14 cellular contexts compared by ENCODE assay signal in genomic region chr15:74779162-74779648, GRCh38. TPM values are rescaled to one million over a fixed set of nuclear protein-coding genes. Genes with fewer than 3 reads are reported as not detected.
DNase-seq lines count a peak whose midpoint lies in the region; ATAC-seq, FAIRE-seq and TF ChIP-seq lines count a peak whose summit lies in the region.
"Had no signal": no experiment of that assay in that cellular context is flagged by ENCODE, and none has a peak within 500 bp of the region (broad histone marks: within the 10 kb centered on the region; RNA-seq: fewer than 3 reads in every experiment).

No MANE protein-coding gene starts in this region.

- no peak for TF ChIP-seq POLR2A in GM12878 (IDR thresholded peaks at IDR 0.05; ENCODE audit: low read depth, low read length)

- no peak overlapping the region for H2BK5ac ChIP-seq in mesenchymal stem cell (ENCODE audit: low read depth, low read length, poor library complexity, severe bottlenecking)

- intact Hi-C loops in GM12878 (cut with micrococcal nuclease; ENCODE audit: unreplicated experiment) = no loop called here

- peak overlapping the region; percentile 64 to 97 (median 82) for H3K4me3 Mint-ChIP-seq in CD8-positive, alpha-beta memory T cell
- peak overlapping the region; percentile 52 for H3K4me3 Mint-ChIP-seq in neural crest cell

- H2BK12ac ChIP-seq in mesenchymal stem cell (ENCODE audit: low read length in 2 of 2) = no peak overlapping the region

- H3K18ac ChIP-seq in mesenchymal stem cell (ENCODE audit: low read depth in 1 of 2, low read length in 2 of 2) = no peak overlapping the region

- peaks cover 2% of the 10 kb centered on the region for H3K79me1 ChIP-seq in mesenchymal stem cell (replicated peaks; ENCODE audit: low read length, poor library complexity, severe bottlenecking)

- no peak for FAIRE-seq in GM12878 (lab: Jason Lieb, UNC)

- no peak overlapping the region for H4K8ac ChIP-seq in mesenchymal stem cell (ENCODE audit: low read length)

- DNase-seq in CD8-positive, alpha-beta memory T cell = peak in 1 of 5 donors; percentile 17
- DNase-seq in GM12878 (ENCODE audit: low read depth, low spot score) (no peak), neural crest cell (ENCODE audit: low read depth, low spot score) (no peak), mesenchymal stem cell (no peak)
- DNase-seq: activated CD4-positive, CD25-positive, alpha-beta regulatory T cell treated with anti-CD3 and anti-CD28 coated beads, Interleukin-2, amount 50 U/mL, for 72 hours; activated naive CD4-positive, alpha-beta T cell; Calu3; erythroblast; head of caudate nucleus had no signal

- peaks cover 0 to 20% (median 0%) of the 10 kb centered on the region in 3 donors for H3K36me3 Mint-ChIP-seq in CD8-positive, alpha-beta memory T cell
- H3K36me3 Mint-ChIP-seq in neural crest cell (ENCODE audit: low read depth) = no peaks in the 10 kb centered on the region

- H3K27me3 ChIP-seq in CD8-positive, alpha-beta memory T cell (ENCODE audit: insufficient read depth, low read length, poor library complexity, severe bottlenecking) = no peaks in the 10 kb centered on the region
- no peaks in the 10 kb centered on the region for H3K27me3 ChIP-seq in Loucy (ENCODE audit: insufficient read depth, low read length, poor library complexity, severe bottlenecking)
- no peaks in the 10 kb centered on the region for H3K27me3 ChIP-seq in GM12878 (replicated peaks in 1 of 2; ENCODE audit: control insufficient read depth in 2 of 2, insufficient read depth in 2 of 2, low read length in 1 of 2)
- H3K27me3 ChIP-seq in mesenchymal stem cell (ENCODE audit: control insufficient read depth in 1 of 2, insufficient read depth in 1 of 2, low read length in 2 of 2) = no peaks in the 10 kb centered on the region
- H3K27me3 ChIP-seq: right atrium auricular region had no signal

- no peak overlapping the region for H2AK5ac ChIP-seq in mesenchymal stem cell (ENCODE audit: low read length, severe bottlenecking)

- peaks cover 0 to 3% of the 10 kb centered on the region in 2 donors for H3K27me3 Mint-ChIP-seq in CD8-positive, alpha-beta memory T cell
- peaks cover 3% of the 10 kb centered on the region for H3K27me3 Mint-ChIP-seq in neural crest cell (ENCODE audit: low read depth)

- no TSS peak for BruUV-seq in GM12878 (replicated peaks; lab: Mats Ljungman, UMichigan)

- no peak overlapping the region for H3K27ac ChIP-seq in CD8-positive, alpha-beta memory T cell (ENCODE audit: low read depth, low read length)
- H3K27ac ChIP-seq in GM12878 (ENCODE audit: control insufficient read depth, insufficient read depth) (peak overlapping the region; percentile 96; the same call in 1 of the 2 replicates), mesenchymal stem cell (ENCODE audit: low read length, poor library complexity, severe bottlenecking) (no peak overlapping the region)

- no peaks in the 10 kb centered on the region for H3K9me2 ChIP-seq in Loucy (replicated peaks; ENCODE audit: low read depth, low read length)

- TF ChIP-seq EP300 in GM12878 (IDR thresholded peaks at IDR 0.05; ENCODE audit: borderline replicate concordance in 1 of 2, control insufficient read depth in 1 of 2, low read depth in 2 of 2, low read length in 2 of 2) = no peak

- H4K20me1 ChIP-seq in Loucy (ENCODE audit: insufficient read depth, low read length, poor library complexity, severe bottlenecking) (peaks cover 14% of the 10 kb centered on the region), GM12878 (ENCODE audit: control insufficient read depth, insufficient read depth) (no peaks in the 10 kb centered on the region)

- H3K4me3 ChIP-seq in CD8-positive, alpha-beta memory T cell (ENCODE audit: low read length) = no peak overlapping the region
- H3K4me3 ChIP-seq in Loucy (ENCODE audit: low read length, poor library complexity, severe bottlenecking) (no peak overlapping the region), GM12878 (no peak overlapping the region), mesenchymal stem cell (ENCODE audit: insufficient read depth in 1 of 2, low read depth in 1 of 2, low read length in 2 of 2) (no peak overlapping the region)
- H3K4me3 ChIP-seq: right atrium auricular region had no signal

- H4K91ac ChIP-seq in mesenchymal stem cell (ENCODE audit: low read length) = no peak overlapping the region

- ATAC-seq in GM12878 (no peak), SK-N-SH treated with all-trans-retinoic acid at 6 μM for 48 hours (no peak), HG03139 (IDR thresholded peaks at IDR 0.05; ENCODE audit: unreplicated experiment) (no peak)
- ATAC-seq: HCT116 had no signal

- peak overlapping the region; percentile 81 for H3K9ac ChIP-seq in Loucy (ENCODE audit: low read depth, low read length, poor library complexity, severe bottlenecking)
- H3K9ac ChIP-seq in GM12878 (ENCODE audit: control insufficient read depth, insufficient read depth, low read length) = no peak overlapping the region
- H3K9ac ChIP-seq in mesenchymal stem cell (ENCODE audit: low read length) = no peak overlapping the region

- TF ChIP-seq CTCF in Loucy (conservative IDR thresholded peaks at IDR 0.05; ENCODE audit: low read length) = no peak
- TF ChIP-seq CTCF in GM12878 (IDR thresholded peaks at IDR 0.05 in 2 of 3, conservative IDR thresholded peaks at IDR 0.05 in 1 of 3; ENCODE audit: control insufficient read depth in 2 of 3, extremely low read depth in 1 of 3, insufficient read depth in 1 of 3, low read depth in 3 of 3, low read length in 3 of 3) = no peak
- no peak for TF ChIP-seq CTCF in neural crest cell (conservative IDR thresholded peaks at IDR 0.05)

- H3K9me3 Mint-ChIP-seq in CD8-positive, alpha-beta memory T cell = no peaks in the 10 kb centered on the region
- no peaks in the 10 kb centered on the region for H3K9me3 Mint-ChIP-seq in neural crest cell

- H2AFZ ChIP-seq in Loucy (ENCODE audit: low read length) = no peak overlapping the region
- no peak overlapping the region for H2AFZ ChIP-seq in GM12878 (ENCODE audit: control insufficient read depth, low read depth, low read length)
- H2AFZ ChIP-seq in mesenchymal stem cell (ENCODE audit: low read depth, low read length) = no peak overlapping the region

- H3K27ac Mint-ChIP-seq in CD8-positive, alpha-beta memory T cell = peak overlapping the region; percentile 86 to 99 (median 98)
- peak overlapping the region; percentile 36 for H3K27ac Mint-ChIP-seq in neural crest cell (ENCODE audit: unreplicated experiment)

- no peak overlapping the region for H2BK120ac ChIP-seq in mesenchymal stem cell (ENCODE audit: low read depth, low read length)

- peaks cover 14% of the 10 kb centered on the region for H3F3A ChIP-seq in Loucy (ENCODE audit: low read depth)

- H3K4me2 ChIP-seq in Loucy (ENCODE audit: low read depth, low read length, poor library complexity, severe bottlenecking) = peak overlapping the region; percentile 93
- peak overlapping the region; percentile 11 for H3K4me2 ChIP-seq in GM12878 (ENCODE audit: control insufficient read depth, insufficient read depth)
- no peak overlapping the region for H3K4me2 ChIP-seq in mesenchymal stem cell (ENCODE audit: low read length, poor library complexity, severe bottlenecking)

- peaks cover 64 to 80% (median 69%) of the 10 kb centered on the region in 3 donors for H3K4me1 Mint-ChIP-seq in CD8-positive, alpha-beta memory T cell
- peaks cover 67% of the 10 kb centered on the region for H3K4me1 Mint-ChIP-seq in neural crest cell

- RAD21 ChIA-PET in GM12878 (lab: Charles Lee; ENCODE audit: unreplicated experiment) = interaction anchor here (0.9 to 25.2 kb wide), 6 partner anchors 0 to 394 kb away, joined by 3 to 1186 read pairs (median 6); partner anchors contain the start of gene CSK

- no peaks in the 10 kb centered on the region for H3K9me3 ChIP-seq in CD8-positive, alpha-beta memory T cell (ENCODE audit: low read length)
- H3K9me3 ChIP-seq in Loucy (ENCODE audit: insufficient read depth, low read depth, low read length) (no peaks in the 10 kb centered on the region), GM12878 (replicated peaks; ENCODE audit: control insufficient read depth, insufficient read depth, low read length) (no peaks in the 10 kb centered on the region), mesenchymal stem cell (ENCODE audit: control insufficient read depth, low read length) (no peaks in the 10 kb centered on the region)
- H3K9me3 ChIP-seq: right atrium auricular region had no signal

- CTCF ChIA-PET in CD8-positive, alpha-beta memory T cell (lab: Charles Lee) = interaction anchor here (1.1 to 18.5 kb wide), 7 partner anchors 9 to 171 kb away, joined by 4 to 1086 read pairs (median 19); no protein-coding TSS in a partner anchor
- CTCF ChIA-PET in GM12878 (lab: Yijun Ruan, JAX) = interaction anchor here (0.6 to 25.9 kb wide), 8 partner anchors 3 to 756 kb away, joined by 3 to 1288 read pairs (median 10); partner anchors contain the start of gene CSK

- POLR2A ChIA-PET in CD8-positive, alpha-beta memory T cell (lab: Charles Lee) = interaction anchor here (2.3 to 6.4 kb wide), 2 partner anchors 9 to 13 kb away, joined by 12 to 89 read pairs; no protein-coding TSS in a partner anchor
- POLR2A ChIA-PET in GM12878 (lab: Charles Lee) = interaction anchor here (0.7 to 17.5 kb wide), 7 partner anchors 10 to 395 kb away, joined by 3 to 602 read pairs (median 8); partner anchors contain the start of gene CSK

- no peak overlapping the region for H3K23ac ChIP-seq in mesenchymal stem cell (ENCODE audit: low read length in 2 of 2)

- no peaks in the 10 kb centered on the region for H3K36me3 ChIP-seq in CD8-positive, alpha-beta memory T cell (ENCODE audit: insufficient read depth, low read length)
- no peaks in the 10 kb centered on the region for H3K36me3 ChIP-seq in Loucy (ENCODE audit: insufficient read depth, low read length)
- H3K36me3 ChIP-seq in GM12878 (ENCODE audit: control insufficient read depth in 2 of 2, insufficient read depth in 2 of 2, low read length in 1 of 2) = no peaks in the 10 kb centered on the region; a peak in 1 of 4 replicates
- H3K36me3 ChIP-seq in mesenchymal stem cell (ENCODE audit: control insufficient read depth in 1 of 2, insufficient read depth in 2 of 2, low read depth in 1 of 2, low read length in 2 of 2) = no peaks in the 10 kb centered on the region
- H3K36me3 ChIP-seq: right atrium auricular region had no signal

- peaks cover 66% of the 10 kb centered on the region for H3K4me1 ChIP-seq in CD8-positive, alpha-beta memory T cell (ENCODE audit: insufficient read depth, low read length)
- H3K4me1 ChIP-seq in Loucy (ENCODE audit: insufficient read depth, low read length, poor library complexity, severe bottlenecking) (peaks cover 70% of the 10 kb centered on the region), GM12878 (ENCODE audit: control insufficient read depth, insufficient read depth, low read length) (peaks cover 73% of the 10 kb centered on the region), mesenchymal stem cell (ENCODE audit: control insufficient read depth, insufficient read depth, low read depth, low read length) (peaks cover 43% of the 10 kb centered on the region)

- in situ Hi-C loops in GM12878 (cut with MboI) = no loop called here

- 19% methylated on average over 7 of the region's 7 CpGs for WGBS in GM12878 (ENCODE audit: insufficient coverage, insufficient replicate concordance, low lambda C conversion rate, missing lambda C conversion rate)
- 83% methylated on average over 3 of the region's 7 CpGs for WGBS in mesenchymal stem cell

- no peak overlapping the region for H3K14ac ChIP-seq in mesenchymal stem cell (ENCODE audit: low read length in 2 of 2)

- SMC1A ChIA-PET in GM12878 (lab: Charles Lee; ENCODE audit: uncharacterized antibody, unreplicated experiment) = interaction anchor here (1.2 to 17.6 kb wide), 4 partner anchors 7 to 171 kb away, joined by 3 to 811 read pairs (median 56); partner anchors contain the start of gene FAM219B

- no peak overlapping the region for H2BK15ac ChIP-seq in mesenchymal stem cell (ENCODE audit: low read depth, poor library complexity, severe bottlenecking)

- H3K4ac ChIP-seq in mesenchymal stem cell (ENCODE audit: low read depth in 1 of 2, low read length in 2 of 2) = no peak overlapping the region

- H3K79me2 ChIP-seq in Loucy (ENCODE audit: insufficient read depth, low read length) = peaks cover 42% of the 10 kb centered on the region
- peaks cover 43% of the 10 kb centered on the region for H3K79me2 ChIP-seq in GM12878 (ENCODE audit: control insufficient read depth, insufficient read depth, low read length)

- no peak for TF ChIP-seq RAD21 in GM12878 (IDR thresholded peaks at IDR 0.05; ENCODE audit: insufficient read depth, low read depth, low read length)

RNA-seq across cellular contexts. Expression of gene CSK, which starts 2.7 kb away (rescaled TPM):
- 100 to 1,000 TPM; 288 to 294 TPM for total RNA-seq in CD8-positive, alpha-beta memory T cell
- polyA plus RNA-seq in CD8-positive, alpha-beta memory T cell = 154 TPM
- 239 and 258 TPM in 2 replicates for total RNA-seq in GM12878 (2013; cell fraction: nucleolus; rRNA removed)
- total RNA-seq in GM12878 (2014; rRNA removed) (70.9 and 77.3 TPM in 2 replicates), GM12878 (2014; rRNA removed; fragmentation: Illumina TruSeq; extraction: Trizol) (68.1 and 70.9 TPM in 2 replicates), GM12878 (2021) (313 and 327 TPM in 2 replicates), neural crest cell (107 and 109 TPM in 2 replicates)
- polyA plus RNA-seq in GM12878 (2011; ENCODE audit: low read depth) = 88.8 TPM
- polyA plus RNA-seq in GM12878 (2011; rRNA removed) (54.2 and 107 TPM in 2 replicates), GM12878 (2014; fragmentation: Illumina TruSeq; extraction: Trizol) (39.6 and 132 TPM in 2 replicates), GM12878 (2014; fragmentation: Nextera tagmentation; extraction: Ambion mirVana) (10 to 100 TPM in 1 of 2 experiments, 1 to 10 TPM in 1; 3.4 to 11.5 TPM), GM12878 (2014; rRNA removed) (134 and 172 TPM in 2 replicates), GM12878 (2016; fragmentation: Nextera tagmentation; extraction: Ambion mirVana) (10 to 100 TPM; 53.4 to 74.3 TPM)
- 137 and 141 TPM in 2 replicates for polyA plus RNA-seq in GM12878 (2011; cell fraction: cytosol; rRNA removed)
- 436 and 515 TPM in 2 replicates for polyA plus RNA-seq in GM12878 (2011; cell fraction: nucleus; rRNA removed)
- 170 and 175 TPM in 2 replicates for polyA plus RNA-seq in GM12878 (2012)
- 134 and 177 TPM in 2 replicates for polyA minus RNA-seq in GM12878 (2011; rRNA and poly(A)+ RNA removed)
- polyA minus RNA-seq in GM12878 (2011; cell fraction: cytosol; rRNA and poly(A)+ RNA removed) = 98.8 and 103 TPM in 2 replicates
- polyA minus RNA-seq in GM12878 (2011; cell fraction: nucleus; rRNA and poly(A)+ RNA removed) = 80.9 and 166 TPM in 2 replicates
- 35.8 TPM for polyA plus RNA-seq in mesenchymal stem cell (2013, experiment 1 of 2)
- polyA plus RNA-seq in mesenchymal stem cell (2013, experiment 2 of 2) = 38.5 TPM

RNA-seq across cellular contexts. Expression of gene CYP1A2, which starts 30.6 kb away (rescaled TPM):
- total RNA-seq in CD8-positive, alpha-beta memory T cell = not detected
- polyA plus RNA-seq in CD8-positive, alpha-beta memory T cell = not detected
- total RNA-seq in GM12878 (2013; cell fraction: nucleolus; rRNA removed) = not detected in 2 replicates
- total RNA-seq in GM12878 (2014; rRNA removed) = not detected in 2 replicates
- total RNA-seq in GM12878 (2014; rRNA removed; fragmentation: Illumina TruSeq; extraction: Trizol) = not detected in 2 replicates
- not detected in 2 replicates for total RNA-seq in GM12878 (2021)
- not detected for polyA plus RNA-seq in GM12878 (2011; ENCODE audit: low read depth)
- polyA plus RNA-seq in GM12878 (2011; rRNA removed) = 0.03 TPM in 1 of 2 replicates, not detected in the other
- polyA plus RNA-seq in GM12878 (2011; cell fraction: cytosol; rRNA removed) = not detected in 2 replicates
- polyA plus RNA-seq in GM12878 (2011; cell fraction: nucleus; rRNA removed) = not detected in 2 replicates
- not detected in 2 replicates for polyA plus RNA-seq in GM12878 (2012)
- not detected in 2 replicates for polyA plus RNA-seq in GM12878 (2014; fragmentation: Illumina TruSeq; extraction: Trizol)
- polyA plus RNA-seq in GM12878 (2014; fragmentation: Nextera tagmentation; extraction: Ambion mirVana) = not detected
- polyA plus RNA-seq in GM12878 (2014; rRNA removed) = not detected in 2 replicates
- polyA plus RNA-seq in GM12878 (2016; fragmentation: Nextera tagmentation; extraction: Ambion mirVana) = under 1 TPM; 0.05 to 0.09 TPM
- not detected in 2 replicates for polyA minus RNA-seq in GM12878 (2011; rRNA and poly(A)+ RNA removed)
- not detected in 2 replicates for polyA minus RNA-seq in GM12878 (2011; cell fraction: cytosol; rRNA and poly(A)+ RNA removed)
- polyA minus RNA-seq in GM12878 (2011; cell fraction: nucleus; rRNA and poly(A)+ RNA removed) = not detected in 2 replicates
- not detected in 2 replicates for total RNA-seq in neural crest cell
- polyA plus RNA-seq in mesenchymal stem cell (2013, experiment 1 of 2) = not detected
- polyA plus RNA-seq in mesenchymal stem cell (2013, experiment 2 of 2) = not detected
- total RNA-seq: Calu3, right atrium auricular region had no signal

RNA-seq across cellular contexts. Expression of gene LMAN1L, which starts 33.4 kb away (rescaled TPM):
- under 1 TPM in 1 of 2 experiments, not detected in 1; 0.27 TPM for total RNA-seq in CD8-positive, alpha-beta memory T cell
- polyA plus RNA-seq in CD8-positive, alpha-beta memory T cell = not detected
- total RNA-seq in GM12878 (2013; cell fraction: nucleolus; rRNA removed) = 0.47 and 0.61 TPM in 2 replicates
- total RNA-seq in GM12878 (2014; rRNA removed) (not detected in 2 replicates), GM12878 (2014; rRNA removed; fragmentation: Illumina TruSeq; extraction: Trizol) (not detected in 2 replicates), GM12878 (2021) (not detected in 2 replicates), neural crest cell (not detected in 2 replicates)
- polyA plus RNA-seq in GM12878 (2011; ENCODE audit: low read depth) = not detected
- polyA plus RNA-seq in GM12878 (2011; rRNA removed) (not detected in 2 replicates), GM12878 (2014; fragmentation: Illumina TruSeq; extraction: Trizol) (not detected in 2 replicates), GM12878 (2014; fragmentation: Nextera tagmentation; extraction: Ambion mirVana) (not detected), GM12878 (2014; rRNA removed) (not detected in 2 replicates), GM12878 (2016; fragmentation: Nextera tagmentation; extraction: Ambion mirVana) (not detected)
- not detected in 2 replicates for polyA plus RNA-seq in GM12878 (2011; cell fraction: cytosol; rRNA removed)
- polyA plus RNA-seq in GM12878 (2011; cell fraction: nucleus; rRNA removed) = 0.16 and 0.76 TPM in 2 replicates
- polyA plus RNA-seq in GM12878 (2012) = 0.20 and 0.32 TPM in 2 replicates
- polyA minus RNA-seq in GM12878 (2011; rRNA and poly(A)+ RNA removed) = 0.29 TPM in 1 of 2 replicates, not detected in the other
- not detected in 2 replicates for polyA minus RNA-seq in GM12878 (2011; cell fraction: cytosol; rRNA and poly(A)+ RNA removed)
- polyA minus RNA-seq in GM12878 (2011; cell fraction: nucleus; rRNA and poly(A)+ RNA removed) = not detected in 2 replicates
- polyA plus RNA-seq in mesenchymal stem cell (2013, experiment 1 of 2) = not detected
- polyA plus RNA-seq in mesenchymal stem cell (2013, experiment 2 of 2) = not detected

RNA-seq across cellular contexts. Expression of gene CPLX3, which starts 47.2 kb away (rescaled TPM):
- total RNA-seq in CD8-positive, alpha-beta memory T cell = not detected
- polyA plus RNA-seq in CD8-positive, alpha-beta memory T cell = not detected
- total RNA-seq in GM12878 (2013; cell fraction: nucleolus; rRNA removed) = not detected in 2 replicates
- 0.11 TPM in 1 of 2 replicates, not detected in the other for total RNA-seq in GM12878 (2014; rRNA removed)
- not detected in 2 replicates for total RNA-seq in GM12878 (2014; rRNA removed; fragmentation: Illumina TruSeq; extraction: Trizol)
- total RNA-seq in GM12878 (2021) = not detected in 2 replicates
- polyA plus RNA-seq in GM12878 (2011; ENCODE audit: low read depth) = not detected
- polyA plus RNA-seq in GM12878 (2011; rRNA removed) = not detected in 2 replicates
- polyA plus RNA-seq in GM12878 (2011; cell fraction: cytosol; rRNA removed) = not detected in 2 replicates
- polyA plus RNA-seq in GM12878 (2011; cell fraction: nucleus; rRNA removed) = 0.16 and 0.24 TPM in 2 replicates
- polyA plus RNA-seq in GM12878 (2012) = not detected in 2 replicates
- not detected in 2 replicates for polyA plus RNA-seq in GM12878 (2014; fragmentation: Illumina TruSeq; extraction: Trizol)
- polyA plus RNA-seq in GM12878 (2014; fragmentation: Nextera tagmentation; extraction: Ambion mirVana) = under 1 TPM in 1 of 2 experiments, not detected in 1; 0.02 TPM
- polyA plus RNA-seq in GM12878 (2014; rRNA removed) = 0.04 TPM in 1 of 2 replicates, not detected in the other
- not detected for polyA plus RNA-seq in GM12878 (2016; fragmentation: Nextera tagmentation; extraction: Ambion mirVana)
- not detected in 2 replicates for polyA minus RNA-seq in GM12878 (2011; rRNA and poly(A)+ RNA removed)
- not detected in 2 replicates for polyA minus RNA-seq in GM12878 (2011; cell fraction: cytosol; rRNA and poly(A)+ RNA removed)
- not detected in 2 replicates for polyA minus RNA-seq in GM12878 (2011; cell fraction: nucleus; rRNA and poly(A)+ RNA removed)
- not detected in 2 replicates for total RNA-seq in neural crest cell
- polyA plus RNA-seq in mesenchymal stem cell (2013, experiment 1 of 2) = not detected
- polyA plus RNA-seq in mesenchymal stem cell (2013, experiment 2 of 2) = not detected

RNA-seq across cellular contexts. Expression of gene CYP1A1, which starts 53.9 kb away (rescaled TPM):
- total RNA-seq in CD8-positive, alpha-beta memory T cell = 1 to 10 TPM; 2.4 to 2.6 TPM
- polyA plus RNA-seq in CD8-positive, alpha-beta memory T cell = 0.09 TPM
- total RNA-seq in GM12878 (2013; cell fraction: nucleolus; rRNA removed) = 0.37 and 0.65 TPM in 2 replicates
- total RNA-seq in GM12878 (2014; rRNA removed) = 0.28 TPM in 1 of 2 replicates, not detected in the other
- 0.09 TPM in 1 of 2 replicates, not detected in the other for total RNA-seq in GM12878 (2014; rRNA removed; fragmentation: Illumina TruSeq; extraction: Trizol)
- total RNA-seq in GM12878 (2021) = not detected in 2 replicates
- polyA plus RNA-seq in GM12878 (2011; ENCODE audit: low read depth) = 0.31 TPM
- polyA plus RNA-seq in GM12878 (2011; rRNA removed) = 0.05 and 0.29 TPM in 2 replicates
- polyA plus RNA-seq in GM12878 (2011; cell fraction: cytosol; rRNA removed) = 0.12 and 0.25 TPM in 2 replicates
- 0.19 and 0.30 TPM in 2 replicates for polyA plus RNA-seq in GM12878 (2011; cell fraction: nucleus; rRNA removed)
- 0.41 and 0.60 TPM in 2 replicates for polyA plus RNA-seq in GM12878 (2012)
- polyA plus RNA-seq in GM12878 (2014; fragmentation: Illumina TruSeq; extraction: Trizol) = 0.04 TPM in 1 of 2 replicates, not detected in the other
- not detected for polyA plus RNA-seq in GM12878 (2014; fragmentation: Nextera tagmentation; extraction: Ambion mirVana)
- 0.04 and 0.22 TPM in 2 replicates for polyA plus RNA-seq in GM12878 (2014; rRNA removed)
- polyA plus RNA-seq in GM12878 (2016; fragmentation: Nextera tagmentation; extraction: Ambion mirVana) = under 1 TPM in 1 of 2 experiments, not detected in 1; 0.71 TPM
- polyA minus RNA-seq in GM12878 (2011; rRNA and poly(A)+ RNA removed) = 0.41 TPM in 1 of 2 replicates, not detected in the other
- not detected in 2 replicates for polyA minus RNA-seq in GM12878 (2011; cell fraction: cytosol; rRNA and poly(A)+ RNA removed)
- polyA minus RNA-seq in GM12878 (2011; cell fraction: nucleus; rRNA and poly(A)+ RNA removed) = 0.36 TPM in 1 of 2 replicates, not detected in the other
- total RNA-seq in neural crest cell = 1.7 and 2.3 TPM in 2 replicates
- polyA plus RNA-seq in mesenchymal stem cell (2013, experiment 1 of 2) = 0.11 TPM
- polyA plus RNA-seq in mesenchymal stem cell (2013, experiment 2 of 2) = 0.15 TPM
